Comparison of ENCODE assay signal across 1 cellular context in the genomic region with DNA sequence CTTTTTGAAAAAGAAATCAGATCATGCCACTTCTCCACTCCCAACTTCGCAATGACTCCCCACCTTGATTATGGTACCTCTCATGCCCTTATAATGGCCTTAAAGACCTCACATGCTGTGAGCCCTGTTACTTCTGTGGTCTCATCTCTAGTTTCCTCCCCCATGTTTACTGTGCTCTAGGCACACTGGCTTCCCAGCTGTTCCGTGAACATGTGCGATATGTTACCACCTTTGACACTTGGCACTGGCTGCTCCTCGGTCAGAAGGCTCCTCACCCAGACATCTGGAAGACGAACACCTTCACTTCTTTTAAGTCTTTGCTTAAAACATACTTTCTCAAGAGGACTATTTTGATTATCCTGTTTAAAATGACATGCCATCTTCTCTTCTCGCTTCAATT.
TF ChIP-seq lines count a peak whose summit lies in the region.

No MANE protein-coding gene starts in this region.

TF ChIP-seq in H1, 55 proteins besides CTCF, POLR2A, EP300 and RAD21:
- TF ChIP-seq SP2 (IDR thresholded peaks at IDR 0.05; ENCODE audit: low read length) (no peak), BACH1 (IDR thresholded peaks at IDR 0.05; ENCODE audit: low read length) (no peak), POLR2AphosphoS5 (IDR thresholded peaks at IDR 0.05; ENCODE audit: low read depth, low read length) (peak; percentile 67; the same call in 1 of the 2 replicates), CHD2 (IDR thresholded peaks at IDR 0.05; ENCODE audit: low read length) (no peak), RNF2 (IDR thresholded peaks at IDR 0.05; ENCODE audit: borderline replicate concordance, low read depth, low read length, missing control alignments, poor library complexity, severe bottlenecking) (no peak)
TF ChIP-seq in H1: peak in this region for 1.
